In the genomic region with DNA sequence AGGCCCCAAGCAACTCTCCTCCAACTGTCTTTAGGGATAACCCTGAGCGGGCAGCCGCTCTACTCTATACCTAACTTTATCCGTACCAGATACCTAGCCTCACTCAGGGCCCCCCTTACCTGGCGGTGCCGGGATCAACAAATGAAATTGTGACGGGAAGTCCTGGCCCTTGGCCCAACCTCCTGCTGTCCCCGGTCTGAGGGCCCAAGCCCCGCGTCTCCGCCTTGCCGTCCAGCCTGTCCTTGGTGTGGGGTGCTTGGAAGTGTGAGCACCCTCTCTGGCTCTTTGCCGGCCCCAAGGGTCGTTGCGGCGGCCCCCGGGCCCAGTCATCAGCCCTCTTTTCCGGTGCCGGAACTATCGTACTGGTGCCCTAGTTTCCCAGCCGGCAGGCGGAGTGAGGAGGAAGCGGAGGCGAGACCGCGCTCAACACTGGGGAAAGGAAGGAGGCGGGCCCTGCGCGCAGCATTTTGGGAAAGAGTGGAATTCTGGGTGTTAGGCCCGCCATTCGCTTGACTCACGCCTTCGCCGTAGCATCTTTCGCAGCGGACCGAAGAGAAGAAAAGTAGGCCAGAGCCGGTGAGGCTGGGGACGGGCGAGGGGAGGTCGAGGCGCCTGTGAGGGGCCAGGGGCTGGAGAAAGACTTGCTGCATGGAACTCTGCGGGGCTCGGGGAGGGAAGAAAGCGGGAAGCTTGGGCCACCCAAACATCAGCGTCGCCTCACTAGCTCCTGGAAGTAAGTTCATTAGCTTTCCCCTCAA, we compare ENCODE assay signal across 8 cellular contexts. TPM values are rescaled to one million over a fixed set of nuclear protein-coding genes. Genes with fewer than 3 reads are reported as not detected.
DNase-seq lines count a peak whose midpoint lies in the region; ATAC-seq and TF ChIP-seq lines count a peak whose summit lies in the region.

Gene SNRPD3 (plus strand): TSS at position 504 of the 758 bp plus-strand sequence. CDS start 1,676 bp downstream, outside the sequence.

- H3K4me3 ChIP-seq in Peyer's patch (peak within 1 kb of the TSS; percentile 76 to 92 (median 80)), muscle layer of colon (ENCODE audit: low read depth in 1 of 2, low read length in 2 of 2) (peak within 1 kb of the TSS; percentile 73 to 99)

- H3K27me3 ChIP-seq in Peyer's patch (no peaks in the 10 kb centered on the region), muscle layer of colon (ENCODE audit: control insufficient read depth in 1 of 2, insufficient read depth in 2 of 2, low read length in 2 of 2) (no peaks in the 10 kb centered on the region)

- DNase-seq in DMS53 treated with DMSO at 0.1 percent for 48 hours (lab: John Stamatoyannopoulos, UW; ENCODE audit: unreplicated experiment) (peak; percentile 36), KBM-7 (peak; percentile 91), Peyer's patch (peak; percentile 90 to 96 (median 95))
- peak; percentile 94 for DNase-seq in activated T-cell treated with anti-CD3 and anti-CD28 coated beads, Interleukin-2, amount 50 U/mL, for 48 hours
- peak; percentile 77 for DNase-seq in stimulated activated CD8-positive, alpha-beta memory T cell treated with anti-CD3 and anti-CD28 coated beads, Interleukin-7, amount 100 ng/mL, for 1 hour (ENCODE audit: low read depth in 2 of 2)

- in situ Hi-C loops in KBM-7 (cut with MboI; ENCODE audit: low pct_unique_long_range_greater_than_20kb, low sequenced_read_pairs), result no loop called here

- peak within 1 kb of the TSS; percentile 95 for H3K9ac ChIP-seq in muscle layer of colon (ENCODE audit: low read length)

- H3K36me3 ChIP-seq in Peyer's patch (peaks cover 0 to 30% (median 0%) of the 10 kb centered on the region in 3 donors), muscle layer of colon (ENCODE audit: insufficient read depth, low read length) (peaks cover 27% of the 10 kb centered on the region)

- peak; percentile 65 to 67 for TF ChIP-seq POLR2A in Peyer's patch (IDR thresholded peaks at IDR 0.05)

- H3K4me1 ChIP-seq in Peyer's patch (peaks cover 0 to 62% (median 16%) of the 10 kb centered on the region in 4 donors), muscle layer of colon (ENCODE audit: insufficient read depth, low read length) (peaks cover 34% of the 10 kb centered on the region)

- TF ChIP-seq CTCF in Peyer's patch (IDR thresholded peaks at IDR 0.05), result peak in 5 of 6 experiments; percentile 5 to 61 (median 21)

- H3K27ac ChIP-seq in Peyer's patch (peak within 1 kb of the TSS; percentile 87 to 99 (median 96)), muscle layer of colon (ENCODE audit: low read depth, low read length) (peak within 1 kb of the TSS; percentile 97)

- H3K9me3 ChIP-seq in Peyer's patch (no peaks in the 10 kb centered on the region), muscle layer of colon (ENCODE audit: low read length) (no peaks in the 10 kb centered on the region)

- ATAC-seq in GM21717 (IDR thresholded peaks at IDR 0.05; ENCODE audit: unreplicated experiment), result peak; percentile 44
- peak; percentile 76 for ATAC-seq in esophagus mucosa

RNA-seq across cellular contexts. Expression of gene SNRPD3, which starts in this region (rescaled TPM):
- 100 to 1,000 TPM in 3 of 4 donors, 10 to 100 TPM in 1; 99.6 to 149 (median 131) TPM for total RNA-seq in Peyer's patch
- total RNA-seq in esophagus mucosa, result 72.7 TPM

Comparison
In these comparisons a context has a peak if more than half of its experiments do, and no peak if none do; other contexts are left out.
1. Peak in every context shown above with its lines: DNase-seq, ATAC-seq, H3K4me3 ChIP-seq and H3K27ac ChIP-seq.
2. DNase-seq: peak in every context shown above with its lines; median percentile 95 in Peyer's patch; 94 in activated T-cell treated with anti-CD3 and anti-CD28 coated beads, Interleukin-2, amount 50 U/mL, for 48 hours; 91 in KBM-7; 77 in stimulated activated CD8-positive, alpha-beta memory T cell treated with anti-CD3 and anti-CD28 coated beads, Interleukin-7, amount 100 ng/mL, for 1 hour; 36 in DMS53 treated with DMSO at 0.1 percent for 48 hours.